Comparison of ENCODE assay signal across 8 cellular contexts in the genomic region with DNA sequence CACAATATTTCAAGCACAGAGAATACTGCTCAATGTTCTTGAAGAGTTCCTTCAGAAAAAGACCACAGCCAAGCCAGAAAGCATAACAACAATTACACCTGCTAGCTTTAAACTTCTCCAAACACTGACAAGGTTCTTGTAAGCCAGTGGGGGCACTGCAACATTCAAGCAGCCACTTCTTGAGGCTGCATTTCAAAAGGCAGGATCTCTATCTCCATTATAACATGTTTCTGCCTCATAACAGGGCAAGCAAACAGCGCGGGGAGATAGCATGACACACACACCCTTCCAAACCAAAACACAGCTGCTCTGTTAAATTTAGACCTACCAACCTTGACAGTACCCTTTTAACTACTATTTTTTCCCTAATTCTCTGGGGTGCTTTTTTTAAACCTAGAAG. TPM values are rescaled to one million over a fixed set of nuclear protein-coding genes. Genes with fewer than 3 reads are reported as not detected.
DNase-seq lines count a peak whose midpoint lies in the region; ATAC-seq, FAIRE-seq and TF ChIP-seq lines count a peak whose summit lies in the region.

No MANE protein-coding gene starts in this region.

- no peak overlapping the region for H2AFZ ChIP-seq in fibroblast of lung (ENCODE audit: low read length)

- no peaks in the 10 kb centered on the region for H4K20me1 ChIP-seq in fibroblast of lung (ENCODE audit: control insufficient read depth, extremely low read depth, insufficient read depth, low read length)

- H3K4me3 ChIP-seq in fibroblast of lung (replicated peaks in 1 of 4; ENCODE audit: control extremely low read depth in 1 of 4, insufficient read depth in 1 of 4, low read depth in 3 of 4, low read length in 4 of 4) (no peak overlapping the region), upper lobe of right lung (no peak overlapping the region)

- H3K4me2 ChIP-seq in fibroblast of lung (ENCODE audit: extremely low read depth, insufficient read depth, low read length), result peak overlapping the region; percentile 44

- FAIRE-seq in RCC 7860 (lab: Jason Lieb, UNC), result no peak

- DNase-seq in SIG-M5 treated with dmso at 0.1 percent for 504 hours (lab: John Stamatoyannopoulos, UW; ENCODE audit: unreplicated experiment), result peak; percentile 31
- no peak for DNase-seq in SIG-M5 (lab: John Stamatoyannopoulos, UW)
- DNase-seq in NCI-H226, result peak; percentile 22
- DNase-seq in fibroblast of lung (ENCODE audit: low read depth in 2 of 2), result peak; percentile 38 to 55
- DNase-seq in upper lobe of right lung, result no peak
- DNase-seq in RCC 7860 (ENCODE audit: low spot score), result no peak

- H3K27me3 ChIP-seq in fibroblast of lung (ENCODE audit: control insufficient read depth, insufficient read depth, low read length) (no peaks in the 10 kb centered on the region), upper lobe of right lung (no peaks in the 10 kb centered on the region)

- H3K27ac ChIP-seq in fibroblast of lung (ENCODE audit: insufficient read depth, low read length), result no peak overlapping the region
- H3K27ac ChIP-seq in upper lobe of right lung, result no peak overlapping the region

- peak; percentile 19 to 32 for TF ChIP-seq CTCF in fibroblast of lung (conservative IDR thresholded peaks at IDR 0.05 in 1 of 2, IDR thresholded peaks at IDR 0.05 in 1 of 2; ENCODE audit: low read depth in 1 of 2, low read length in 2 of 2)
- TF ChIP-seq CTCF in upper lobe of right lung (IDR thresholded peaks at IDR 0.05), result no peak

- H3K9me3 ChIP-seq in fibroblast of lung (ENCODE audit: control insufficient read depth, insufficient read depth, low read depth, low read length), result no peaks in the 10 kb centered on the region
- no peaks in the 10 kb centered on the region for H3K9me3 ChIP-seq in upper lobe of right lung

- no peak overlapping the region for H3K9ac ChIP-seq in fibroblast of lung (ENCODE audit: insufficient read depth, low read length)

- intact Hi-C loops in upper lobe of right lung (cut with DNase I), result no loop called here

- H3K36me3 ChIP-seq in fibroblast of lung (ENCODE audit: control insufficient read depth, insufficient read depth, low read length), result no peaks in the 10 kb centered on the region
- H3K36me3 ChIP-seq in upper lobe of right lung, result no peaks in the 10 kb centered on the region

- ATAC-seq in upper lobe of right lung, result peak; percentile 29
- ATAC-seq in esophagus mucosa, result no peak
- no peak for ATAC-seq in HG03342 (IDR thresholded peaks at IDR 0.05; ENCODE audit: unreplicated experiment)

- peaks cover 27% of the 10 kb centered on the region for H3K79me2 ChIP-seq in fibroblast of lung (ENCODE audit: control insufficient read depth, insufficient read depth, low read length)

- peaks cover 26% of the 10 kb centered on the region for H3K4me1 ChIP-seq in fibroblast of lung (ENCODE audit: control insufficient read depth, extremely low read depth, insufficient read depth, low read length)
- peaks cover 17% of the 10 kb centered on the region for H3K4me1 ChIP-seq in upper lobe of right lung

RNA-seq across cellular contexts. Expression of a gene that starts 30.8 kb away (rescaled TPM):
- total RNA-seq in fibroblast of lung (88.3 and 94.0 TPM in 2 replicates), upper lobe of right lung (43.0 TPM), esophagus mucosa (33.1 TPM)
- polyA plus RNA-seq in fibroblast of lung, result 80.8 and 100 TPM in 2 replicates
- polyA plus RNA-seq in fibroblast of lung (2012), result 59.8 and 75.1 TPM in 2 replicates
- polyA minus RNA-seq in fibroblast of lung (ENCODE audit: low replicate concordance), result 3.1 and 4.6 TPM in 2 replicates

Comparison
In these comparisons a context has a peak if more than half of its experiments do, and no peak if none do; other contexts are left out.
1. DNase-seq: peak in SIG-M5 treated with dmso at 0.1 percent for 504 hours (single experiment), NCI-H226 (single experiment) and fibroblast of lung (2 of 2); none in SIG-M5 (single experiment), upper lobe of right lung (single experiment) and RCC 7860 (single experiment).